16 cellular contexts compared by ENCODE assay signal in the genomic region with DNA sequence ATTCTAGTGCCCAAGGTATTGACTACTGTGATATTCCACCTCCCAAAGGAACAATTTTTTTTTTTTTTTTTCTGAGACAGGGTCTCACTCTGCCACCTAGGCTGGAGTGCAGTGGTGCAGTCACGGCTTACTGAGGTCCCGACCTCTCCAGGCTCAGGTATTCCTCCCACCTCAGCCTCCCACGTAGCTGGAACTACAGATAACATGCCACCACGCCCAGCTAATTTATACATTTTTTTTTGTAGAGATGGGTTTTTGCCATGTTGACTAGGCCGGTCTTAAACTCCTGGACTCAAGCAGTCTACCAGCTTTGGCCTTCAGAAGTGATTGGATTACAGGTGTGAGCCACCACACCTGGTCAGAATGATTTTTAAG. TPM values are rescaled to one million over a fixed set of nuclear protein-coding genes. Genes with fewer than 3 reads are reported as not detected.
DNase-seq lines count a peak whose midpoint lies in the region; ATAC-seq and TF ChIP-seq lines count a peak whose summit lies in the region.
"Had no signal": no experiment of that assay in that cellular context is flagged by ENCODE, and none has a peak within 500 bp of the region (broad histone marks: within the 10 kb centered on the region; RNA-seq: fewer than 3 reads in every experiment).

No MANE protein-coding gene starts in this region.

- H3F3A ChIP-seq in PC-9 (ENCODE audit: insufficient read depth, low read depth): peaks cover 60% of the 10 kb centered on the region

- H3K27me3 Mint-ChIP-seq in Calu3 (ENCODE audit: unreplicated experiment) (no peaks in the 10 kb centered on the region), endodermal cell (ENCODE audit: insufficient read depth) (no peaks in the 10 kb centered on the region), osteocyte (ENCODE audit: unreplicated experiment) (no peaks in the 10 kb centered on the region)

- H4K20me1 ChIP-seq in PC-9 (ENCODE audit: insufficient read depth): no peaks in the 10 kb centered on the region

- H3K79me2 ChIP-seq in PC-9 (ENCODE audit: low read depth): peaks cover 91% of the 10 kb centered on the region

- peak overlapping the region; percentile 81 for H3K4me2 ChIP-seq in PC-9

- H3K27ac Mint-ChIP-seq in Calu3 (ENCODE audit: unreplicated experiment) (peak overlapping the region; percentile 56), endodermal cell (no peak overlapping the region), osteocyte (ENCODE audit: unreplicated experiment) (peak overlapping the region; percentile 98)
- H3K27ac Mint-ChIP-seq: activated T-helper 2 cell treated with anti-CD3 and anti-CD28 coated beads, Interferon-gamma antibody, Interleukin-2, Interleukin-4, amounts not matched to agents 10 μg/mL and 5 μg/mL and 100 μg/mL, durations not matched to agents 14 hours and 24 hours and 36 hours had no signal

- H3K4me3 Mint-ChIP-seq in Calu3 (ENCODE audit: low read depth, unreplicated experiment) (no peak overlapping the region), endodermal cell (no peak overlapping the region), osteocyte (ENCODE audit: unreplicated experiment) (no peak overlapping the region)
- H3K4me3 Mint-ChIP-seq: immature natural killer cell had no signal

- H3K9ac ChIP-seq in endodermal cell (ENCODE audit: extremely low read depth, low read length, poor library complexity, severe bottlenecking): no peak overlapping the region

- H3K4me3 ChIP-seq in PC-9 (no peak overlapping the region), endodermal cell (ENCODE audit: low read length) (no peak overlapping the region)
- H3K4me3 ChIP-seq: HAP-1 had no signal

- H3K9me2 ChIP-seq in PC-9 (ENCODE audit: insufficient read depth): no peaks in the 10 kb centered on the region

- DNase-seq in Calu3: no peak
- DNase-seq in PC-9: no peak
- no peak for DNase-seq in endodermal cell
- no peak for DNase-seq in osteocyte (ENCODE audit: extremely low spot score, unreplicated experiment)
- no peak for DNase-seq in A172 (ENCODE audit: low spot score)
- DNase-seq: AML-193; cortex of kidney; immature natural killer cell; NCI-H510A; nucleus accumbens; stimulated activated CD4-positive, alpha-beta T cell treated with anti-CD3 and anti-CD28 coated beads, Interleukin-15, amount 100 ng/mL, for 24 hours; SW 1271 had no signal

- no peaks in the 10 kb centered on the region for H3K9me3 Mint-ChIP-seq in Calu3 (ENCODE audit: low read depth, unreplicated experiment)
- H3K9me3 Mint-ChIP-seq in endodermal cell: no peaks in the 10 kb centered on the region
- no peaks in the 10 kb centered on the region for H3K9me3 Mint-ChIP-seq in osteocyte (ENCODE audit: unreplicated experiment)
- H3K9me3 Mint-ChIP-seq: activated T-helper 2 cell treated with anti-CD3 and anti-CD28 coated beads, Interferon-gamma antibody, Interleukin-2, Interleukin-4, amounts not matched to agents 10 μg/mL and 5 μg/mL and 100 μg/mL, durations not matched to agents 14 hours and 24 hours and 36 hours; immature natural killer cell had no signal

- TF ChIP-seq CTCF in Calu3 (IDR thresholded peaks at IDR 0.05; ENCODE audit: unreplicated experiment) (no peak), PC-9 (conservative IDR thresholded peaks at IDR 0.05) (no peak), endodermal cell (conservative IDR thresholded peaks at IDR 0.05) (peak; percentile 21), osteocyte (IDR thresholded peaks at IDR 0.05) (no peak)

- H2AFZ ChIP-seq in PC-9: no peak overlapping the region

- no peaks in the 10 kb centered on the region for H3K27me3 ChIP-seq in PC-9 (ENCODE audit: insufficient read depth, low read depth)
- H3K27me3 ChIP-seq in endodermal cell (ENCODE audit: control insufficient read depth, insufficient read depth, low read length, poor library complexity, severe bottlenecking): no peaks in the 10 kb centered on the region

- no peaks in the 10 kb centered on the region; the same call in 1 of the 2 replicates for H3K9me3 ChIP-seq in PC-9 (ENCODE audit: insufficient read depth, low read depth)
- H3K9me3 ChIP-seq in endodermal cell (ENCODE audit: control insufficient read depth, low read length): no peaks in the 10 kb centered on the region
- H3K9me3 ChIP-seq: HAP-1 had no signal

- H3K4me1 Mint-ChIP-seq in Calu3 (ENCODE audit: low read depth, unreplicated experiment) (peaks cover 58% of the 10 kb centered on the region), endodermal cell (peaks cover 43% of the 10 kb centered on the region), osteocyte (ENCODE audit: unreplicated experiment) (peaks cover 90% of the 10 kb centered on the region)

- H3K36me3 ChIP-seq in PC-9 (ENCODE audit: low read depth) (peaks cover 46% of the 10 kb centered on the region), endodermal cell (ENCODE audit: control insufficient read depth, insufficient read depth, low read length) (no peaks in the 10 kb centered on the region)
- H3K36me3 ChIP-seq: HAP-1 had no signal

- H3K36me3 Mint-ChIP-seq in Calu3 (ENCODE audit: insufficient read depth, unreplicated experiment) (peaks cover 25% of the 10 kb centered on the region), endodermal cell (ENCODE audit: low read depth) (no peaks in the 10 kb centered on the region), osteocyte (ENCODE audit: unreplicated experiment) (no peaks in the 10 kb centered on the region)

- intact Hi-C loops in Calu3 (cut with micrococcal nuclease; ENCODE audit: unreplicated experiment) (loop anchor here (1.0 to 10.0 kb wide), 3 partner anchors 15 to 65 kb away; no protein-coding TSS in a partner anchor), PC-9 (cut with micrococcal nuclease; ENCODE audit: unreplicated experiment) (loop anchor here (5.0 kb wide), 4 partner anchors 47 to 387 kb away; partner anchors contain the start of gene MTMR2)

- CTCF ChIA-PET in Calu3 (lab: Charles Lee) (interaction anchor here (0.7 to 1.8 kb wide), 2 partner anchors 15 to 34 kb away, joined by 3 to 4 read pairs; partner anchors contain the start of gene MAML2), PC-9 (lab: Charles Lee) (interaction anchor here (0.6 to 2.4 kb wide), 2 partner anchors 28 to 33 kb away, joined by 3 to 13 read pairs; partner anchors contain the start of gene MAML2)

- no TSS peak for BruUV-seq in Calu3 (replicated peaks; lab: Mats Ljungman, UMichigan)
- no TSS peak for BruUV-seq in PC-9 (replicated peaks; lab: Mats Ljungman, UMichigan)

- H3K4me1 ChIP-seq in PC-9 (replicated peaks; ENCODE audit: insufficient read depth) (peaks cover 99% of the 10 kb centered on the region), endodermal cell (ENCODE audit: control insufficient read depth, insufficient read depth, low read length) (peaks cover 19% of the 10 kb centered on the region)

- 91 to 97% methylated on average over 1 to 5 of the region's 5 CpGs for WGBS in endodermal cell (ENCODE audit: insufficient coverage in 1 of 2, insufficient read length in 1 of 2), 2 experiments

- POLR2A ChIA-PET in PC-9 (lab: Charles Lee; ENCODE audit: unreplicated experiment): interaction anchor here (0.7 kb wide), 1 partner anchor 15 kb away, joined by 29 read pairs; no protein-coding TSS in a partner anchor

- H3K27ac ChIP-seq in PC-9: peak overlapping the region; percentile 96
- H3K27ac ChIP-seq in endodermal cell (ENCODE audit: low read depth, low read length): peak overlapping the region; percentile 94

- no peak for ATAC-seq in GM19035 (IDR thresholded peaks at IDR 0.05; ENCODE audit: unreplicated experiment)
- ATAC-seq in GM18498 (IDR thresholded peaks at IDR 0.05; ENCODE audit: unreplicated experiment): no peak

RNA-seq across cellular contexts. Expression of gene MAML2, which starts 33.4 kb away (rescaled TPM):
- total RNA-seq in Calu3 (2022): 16.7 and 22.7 TPM in 2 replicates
- total RNA-seq in PC-9 (2021): 17.7 and 28.3 TPM in 2 replicates
- total RNA-seq in endodermal cell: 1 to 10 TPM; 6.6 to 8.0 TPM
- polyA plus RNA-seq in endodermal cell (2013, experiment 1 of 2): 16.1 TPM
- polyA plus RNA-seq in endodermal cell (2013, experiment 2 of 2): 18.3 TPM
- 28.0 and 29.3 TPM in 2 replicates for total RNA-seq in osteocyte
- total RNA-seq in A172 (2014; rRNA removed; shearing (Covaris generic)): 2.1 TPM in 2 replicates
